8 cellular contexts compared by ENCODE assay signal in the genomic region with DNA sequence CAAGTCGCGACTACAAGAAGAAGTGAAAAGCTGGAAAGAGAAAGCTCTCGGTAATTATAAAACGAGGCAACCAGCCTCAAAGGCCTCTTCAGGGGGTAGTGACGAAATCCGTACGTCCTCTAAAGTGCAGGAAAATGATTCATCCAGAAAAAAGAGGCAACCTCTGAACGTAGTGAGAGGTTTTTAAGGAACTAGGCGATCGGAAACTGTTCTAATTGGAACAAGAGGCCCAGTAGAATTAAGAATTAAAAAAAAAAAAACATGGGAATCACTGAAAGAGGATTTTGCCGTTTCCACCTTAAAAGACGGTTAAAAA. TPM values are rescaled to one million over a fixed set of nuclear protein-coding genes. Genes with fewer than 3 reads are reported as not detected.
DNase-seq lines count a peak whose midpoint lies in the region; ATAC-seq and TF ChIP-seq lines count a peak whose summit lies in the region.

No MANE protein-coding gene starts in this region.

- H3K4me3 ChIP-seq in lung (peak overlapping the region; percentile 95), upper lobe of left lung (peak overlapping the region; percentile 67 to 89 (median 74))

- 0 to 1% methylated on average over 12 of the region's 12 CpGs for WGBS in lung, 2 donors
- WGBS in upper lobe of left lung, 2 donors = 0 to 1% methylated on average over 12 of the region's 12 CpGs

- TF ChIP-seq CTCF in lung (IDR thresholded peaks at IDR 0.05; ENCODE audit: control extremely low read depth, extremely low read depth) = no peak
- TF ChIP-seq CTCF in upper lobe of left lung (IDR thresholded peaks at IDR 0.05) = no peak

- H3K4me1 ChIP-seq in lung (ENCODE audit: control insufficient read depth in 2 of 2, insufficient read depth in 2 of 2, low read length in 2 of 2) (peaks cover 7 to 14% of the 10 kb centered on the region in 2 donors), upper lobe of left lung (peaks cover 34 to 47% (median 46%) of the 10 kb centered on the region in 4 donors)

- ATAC-seq in lung (ENCODE audit: insufficient read depth, low FRiP score) (no peak), upper lobe of left lung (ENCODE audit: low FRiP score in 2 of 2) (peak in 1 of 2 donors; percentile 63), HG02938 (IDR thresholded peaks at IDR 0.05; ENCODE audit: unreplicated experiment) (no peak)

- H3K27ac ChIP-seq in caudate nucleus (ENCODE audit: low read depth, low read length) = peak overlapping the region; percentile 97
- H3K27ac ChIP-seq in lung (ENCODE audit: low read depth in 1 of 2, low read length in 1 of 2) = peak overlapping the region; percentile 96 to 97
- H3K27ac ChIP-seq in upper lobe of left lung = peak overlapping the region; percentile 98 to 100 (median 98)

- H3K27me3 ChIP-seq in lung (ENCODE audit: control insufficient read depth, insufficient read depth) (no peaks in the 10 kb centered on the region), upper lobe of left lung (no peaks in the 10 kb centered on the region)

- H3K36me3 ChIP-seq in lung (ENCODE audit: control insufficient read depth in 2 of 2, insufficient read depth in 2 of 2, low read length in 2 of 2) (peaks cover 2 to 9% of the 10 kb centered on the region in 2 donors), upper lobe of left lung (peaks cover 0 to 44% (median 11%) of the 10 kb centered on the region in 4 donors)

- peak in 1 of 4 donors; percentile 28 for TF ChIP-seq POLR2A in upper lobe of left lung (IDR thresholded peaks at IDR 0.05)

- H3K9me3 ChIP-seq in lung (ENCODE audit: control insufficient read depth in 2 of 2, insufficient read depth in 1 of 2, low read length in 1 of 2) = no peaks in the 10 kb centered on the region
- H3K9me3 ChIP-seq in upper lobe of left lung = no peaks in the 10 kb centered on the region

- TF ChIP-seq EP300 in upper lobe of left lung (IDR thresholded peaks at IDR 0.05) = no peak

- DNase-seq in EH (ENCODE audit: low read depth) (peak; percentile 76), NOMO-1 treated with DMSO at 0.1 percent for 48 hours (lab: John Stamatoyannopoulos, UW; ENCODE audit: unreplicated experiment) (peak; percentile 93), caudate nucleus (lab: John Stamatoyannopoulos, UW) (peak in 1 of 61 donors; percentile 26), lung (ENCODE audit: low spot score) (peak; percentile 45), upper lobe of left lung (peak in 1 of 2 donors; percentile 37), T1000 (lab: John Stamatoyannopoulos, UW) (no peak)
- no peak for DNase-seq in stimulated activated naive CD4-positive, alpha-beta T cell treated with Interleukin-2 at 50 U/mL for 16 hours (lab: John Stamatoyannopoulos, UW)

RNA-seq across cellular contexts. Expression of a gene that starts 1.0 kb away (rescaled TPM):
- total RNA-seq in lung = 100 to 1,000 TPM; 277 to 299 TPM
- 100 to 1,000 TPM in 1 of 2 donors, 10 to 100 TPM in 1; 48.6 to 108 TPM for polyA plus RNA-seq in lung
- 100 to 1,000 TPM; 153 to 215 (median 202) TPM for total RNA-seq in upper lobe of left lung

RNA-seq across cellular contexts. Expression of a gene that starts 31.1 kb away (rescaled TPM):
- total RNA-seq in lung (1 to 10 TPM; 4.5 to 9.1 TPM), upper lobe of left lung (10 to 100 TPM in 3 of 6 donors, 1 to 10 TPM in 3; 4.3 to 13.6 (median 10.0) TPM)
- polyA plus RNA-seq in lung = 1 to 10 TPM; 2.2 to 2.8 TPM

Comparison
In these comparisons a context has a peak if more than half of its experiments do, and no peak if none do; other contexts are left out.
1. DNase-seq: peak in EH (single experiment), NOMO-1 treated with DMSO at 0.1 percent for 48 hours (single experiment) and lung (single experiment); none in T1000 (single experiment) and stimulated activated naive CD4-positive, alpha-beta T cell treated with Interleukin-2 at 50 U/mL for 16 hours (single experiment).
2. Peak in every context shown above with its lines, with median percentiles within 50 percentile points of each other: H3K27ac ChIP-seq.